Comparison of ENCODE assay signal across 1 cellular context in genomic region chr2:215880970-215881369, GRCh38.
TF ChIP-seq lines count a peak whose summit lies in the region.

No MANE protein-coding gene starts in this region.

TF ChIP-seq in GM12878, 131 proteins besides CTCF, POLR2A, EP300 and RAD21 (continued from another document):
- TF ChIP-seq IRF4 (IDR thresholded peaks at IDR 0.05; ENCODE audit: low read depth, low read length) (no peak), STAT1 (conservative IDR thresholded peaks at IDR 0.05) (no peak), SMAD1 (IDR thresholded peaks at IDR 0.05; ENCODE audit: low read depth, partially characterized antibody) (no peak), ZNF217 (IDR thresholded peaks at IDR 0.05) (no peak), ZNF274 (IDR thresholded peaks at IDR 0.05; ENCODE audit: insufficient read depth, insufficient read length) (no peak), ZBED1 (IDR thresholded peaks at IDR 0.05; ENCODE audit: borderline replicate concordance) (no peak), NR2C2 (IDR thresholded peaks at IDR 0.05; ENCODE audit: borderline replicate concordance, control insufficient read depth, insufficient read length, low read depth) (no peak), SRF (IDR thresholded peaks at IDR 0.05; ENCODE audit: low read depth in 2 of 2, low read length in 2 of 2) (no peak), ZZZ3 (IDR thresholded peaks at IDR 0.05; ENCODE audit: control insufficient read depth, insufficient read length, low read depth) (no peak), CHD4 (IDR thresholded peaks at IDR 0.05) (no peak), POLR2AphosphoS2 (IDR thresholded peaks at IDR 0.05; ENCODE audit: low read depth, low read length) (no peak), RCOR1 (conservative IDR thresholded peaks at IDR 0.05; ENCODE audit: low read depth, low read length) (no peak), YY1 (IDR thresholded peaks at IDR 0.05; ENCODE audit: low read depth, low read length) (no peak)
- TF ChIP-seq, protein P1, sequence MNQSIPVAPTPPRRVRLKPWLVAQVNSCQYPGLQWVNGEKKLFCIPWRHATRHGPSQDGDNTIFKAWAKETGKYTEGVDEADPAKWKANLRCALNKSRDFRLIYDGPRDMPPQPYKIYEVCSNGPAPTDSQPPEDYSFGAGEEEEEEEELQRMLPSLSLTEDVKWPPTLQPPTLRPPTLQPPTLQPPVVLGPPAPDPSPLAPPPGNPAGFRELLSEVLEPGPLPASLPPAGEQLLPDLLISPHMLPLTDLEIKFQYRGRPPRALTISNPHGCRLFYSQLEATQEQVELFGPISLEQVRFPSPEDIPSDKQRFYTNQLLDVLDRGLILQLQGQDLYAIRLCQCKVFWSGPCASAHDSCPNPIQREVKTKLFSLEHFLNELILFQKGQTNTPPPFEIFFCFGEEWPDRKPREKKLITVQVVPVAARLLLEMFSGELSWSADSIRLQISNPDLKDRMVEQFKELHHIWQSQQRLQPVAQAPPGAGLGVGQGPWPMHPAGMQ (IDR thresholded peaks at IDR 0.05; ENCODE audit: borderline replicate concordance) = no peak
TF ChIP-seq in GM12878: peak in this region for 22.
